Comparison of ENCODE assay signal across 8 cellular contexts in the genomic region with DNA sequence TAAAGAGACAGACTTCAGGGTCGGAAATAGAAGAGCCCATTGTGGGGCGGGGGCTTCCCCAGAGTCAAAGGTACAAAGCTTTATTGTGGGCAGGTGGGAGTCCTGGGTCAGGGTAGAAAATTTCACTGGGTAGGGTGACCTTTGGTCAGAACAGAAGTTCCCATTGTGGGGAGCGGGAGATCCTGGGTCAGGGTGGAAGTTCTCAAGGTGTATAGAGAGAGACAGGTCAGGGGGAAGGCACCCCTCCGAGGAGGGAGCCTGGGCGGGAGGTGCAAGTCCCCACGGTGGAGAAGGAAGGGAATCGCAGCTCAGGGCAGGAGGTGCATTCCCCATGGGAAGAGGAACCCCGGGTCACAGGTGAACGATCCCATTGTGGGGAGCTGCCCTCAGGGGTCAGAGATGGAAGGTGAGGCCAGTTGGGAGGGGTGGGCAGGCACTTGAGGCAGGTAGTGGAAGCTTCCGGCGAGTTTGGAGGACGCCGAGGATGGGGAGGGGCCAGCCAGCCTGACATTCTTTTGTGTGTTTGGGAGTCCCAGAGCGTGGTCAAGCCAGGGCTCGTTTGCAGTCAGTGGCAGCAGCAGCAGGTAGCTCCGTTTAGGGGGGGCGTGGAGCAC. TPM values are rescaled to one million over a fixed set of nuclear protein-coding genes. Genes with fewer than 3 reads are reported as not detected.
DNase-seq lines count a peak whose midpoint lies in the region; ATAC-seq lines count a peak whose summit lies in the region.

No MANE protein-coding gene starts in this region.

- H3K9ac ChIP-seq in BLaER1 (peak overlapping the region; percentile 87), mucosa of rectum (ENCODE audit: low read depth in 1 of 2, low read length in 2 of 2) (peak overlapping the region; percentile 77 to 87)

- H3K9me3 ChIP-seq in BLaER1 = no peaks in the 10 kb centered on the region
- no peaks in the 10 kb centered on the region for H3K9me3 ChIP-seq in T-helper 17 cell (ENCODE audit: control insufficient read depth, low read length, poor library complexity, severe bottlenecking)
- H3K9me3 ChIP-seq in mucosa of rectum (ENCODE audit: control insufficient read depth in 2 of 2, low read length in 2 of 2) = no peaks in the 10 kb centered on the region
- H3K9me3 ChIP-seq in aorta (ENCODE audit: control insufficient read depth, low read length) = no peaks in the 10 kb centered on the region

- peaks cover 28% of the 10 kb centered on the region for H3K4me1 Mint-ChIP-seq in T-helper 17 cell
- H3K4me1 Mint-ChIP-seq in effector memory CD8-positive, alpha-beta T cell (ENCODE audit: low read depth in 2 of 2) = peaks cover 24 to 27% of the 10 kb centered on the region in 2 donors

- intact Hi-C loops in aorta (cut with DNase I) = no loop called here

- H3K4me3 ChIP-seq in BLaER1 (peak overlapping the region; percentile 88), H7 (ENCODE audit: insufficient read depth, low read depth, low read length) (peak overlapping the region; percentile 65), mucosa of rectum (ENCODE audit: low read length in 2 of 2) (peak overlapping the region; percentile 72 to 91), aorta (ENCODE audit: low read length in 2 of 2) (peak overlapping the region; percentile 46 to 57)

- WGBS in aorta, 2 donors = 0% methylated on average over 17 of the region's 17 CpGs

- H3K4me2 ChIP-seq in BLaER1 = peak overlapping the region; percentile 94

- peak; percentile 44 for ATAC-seq in T-helper 17 cell
- peak; percentile 37 for ATAC-seq in effector memory CD8-positive, alpha-beta T cell (replicated peaks)
- no peak for ATAC-seq in aorta (ENCODE audit: low FRiP score)
- ATAC-seq in GM18868 (IDR thresholded peaks at IDR 0.05; ENCODE audit: unreplicated experiment) = no peak

- H3K4me3 Mint-ChIP-seq in T-helper 17 cell = peak overlapping the region; percentile 99
- peak overlapping the region; percentile 94 to 99 for H3K4me3 Mint-ChIP-seq in effector memory CD8-positive, alpha-beta T cell

- no peaks in the 10 kb centered on the region for H3K9me3 Mint-ChIP-seq in effector memory CD8-positive, alpha-beta T cell

- H3K27ac ChIP-seq in BLaER1 = peak overlapping the region; percentile 76
- peak overlapping the region; percentile 65 to 67 for H3K27ac ChIP-seq in mucosa of rectum (ENCODE audit: low read depth in 2 of 2, low read length in 2 of 2)
- H3K27ac ChIP-seq in aorta (ENCODE audit: low read depth in 1 of 2, low read length in 2 of 2) = no peak overlapping the region

- peaks cover 27% of the 10 kb centered on the region for H3K4me1 ChIP-seq in BLaER1
- peaks cover 26 to 35% of the 10 kb centered on the region in 2 donors for H3K4me1 ChIP-seq in mucosa of rectum (ENCODE audit: control insufficient read depth in 2 of 2, insufficient read depth in 2 of 2, low read length in 2 of 2)
- no peaks in the 10 kb centered on the region for H3K4me1 ChIP-seq in aorta (ENCODE audit: control insufficient read depth in 1 of 2, insufficient read depth in 2 of 2, low read length in 2 of 2)

- H3K36me3 ChIP-seq in BLaER1 (peaks cover 60% of the 10 kb centered on the region), H7 (replicated peaks; ENCODE audit: control insufficient read depth, insufficient read depth, low read length) (peaks cover 13% of the 10 kb centered on the region), mucosa of rectum (ENCODE audit: control insufficient read depth in 2 of 2, insufficient read depth in 2 of 2, low read length in 2 of 2) (peaks cover 26% of the 10 kb centered on the region in 2 donors), aorta (ENCODE audit: control insufficient read depth in 1 of 2, insufficient read depth in 2 of 2, low read length in 1 of 2) (peaks cover 0 to 6% of the 10 kb centered on the region in 2 donors)

- peak overlapping the region; percentile 97 for H3K27ac Mint-ChIP-seq in T-helper 17 cell
- peak overlapping the region; percentile 97 to 99 for H3K27ac Mint-ChIP-seq in effector memory CD8-positive, alpha-beta T cell

- no peaks in the 10 kb centered on the region for H3K27me3 ChIP-seq in BLaER1
- H3K27me3 ChIP-seq in H7 (ENCODE audit: control insufficient read depth, insufficient read depth, low read length) = no peaks in the 10 kb centered on the region
- no peaks in the 10 kb centered on the region for H3K27me3 ChIP-seq in mucosa of rectum (ENCODE audit: control insufficient read depth in 2 of 2, insufficient read depth in 2 of 2, low read length in 2 of 2)
- no peaks in the 10 kb centered on the region for H3K27me3 ChIP-seq in aorta (ENCODE audit: control insufficient read depth in 1 of 2, insufficient read depth in 2 of 2, low read length in 1 of 2)

- DNase-seq in H7 (peak; percentile 90), T-helper 17 cell (no peak), aorta (no peak), medulla oblongata (ENCODE audit: extremely low spot score) (no peak)
- peak in 1 of 3 experiments; percentile 29 for DNase-seq in effector memory CD8-positive, alpha-beta T cell

- peaks cover 6% of the 10 kb centered on the region for H3K36me3 Mint-ChIP-seq in T-helper 17 cell (ENCODE audit: low read depth)
- peaks cover 59% of the 10 kb centered on the region for H3K36me3 Mint-ChIP-seq in effector memory CD8-positive, alpha-beta T cell (ENCODE audit: insufficient read depth)

- H4K20me1 ChIP-seq in BLaER1 = peaks cover 16% of the 10 kb centered on the region

- no peaks in the 10 kb centered on the region for H3K27me3 Mint-ChIP-seq in T-helper 17 cell
- H3K27me3 Mint-ChIP-seq in effector memory CD8-positive, alpha-beta T cell = no peaks in the 10 kb centered on the region

RNA-seq across cellular contexts. Expression of gene LYPLA2, which starts 0.6 kb away (rescaled TPM):
- total RNA-seq in H7 (2014; rRNA removed; shearing (Covaris generic)) = 291 and 385 TPM in 2 replicates
- total RNA-seq in T-helper 17 cell (10 to 100 TPM; 52.1 to 57.1 TPM), aorta (10 to 100 TPM; 30.0 to 31.2 TPM)
- 10 to 100 TPM; 17.3 to 32.5 TPM for polyA plus RNA-seq in aorta

RNA-seq across cellular contexts. Expression of gene GALE, which starts 9.0 kb away (rescaled TPM):
- 72.0 and 103 TPM in 2 replicates for total RNA-seq in H7 (2014; rRNA removed; shearing (Covaris generic))
- 1 to 10 TPM; 9.1 to 9.5 TPM for total RNA-seq in T-helper 17 cell
- total RNA-seq in aorta = 10 to 100 TPM; 13.6 to 18.5 TPM
- 10 to 100 TPM in 1 of 2 donors, 1 to 10 TPM in 1; 9.9 to 23.2 TPM for polyA plus RNA-seq in aorta

RNA-seq across cellular contexts. Expression of gene PITHD1, which starts 13.3 kb away (rescaled TPM):
- 122 and 125 TPM in 2 replicates for total RNA-seq in H7 (2014; rRNA removed; shearing (Covaris generic))
- total RNA-seq in T-helper 17 cell (10 to 100 TPM; 67.8 to 80.6 TPM), aorta (10 to 100 TPM; 34.9 to 39.8 TPM)
- polyA plus RNA-seq in aorta = 10 to 100 TPM; 33.9 to 40.3 TPM

RNA-seq across cellular contexts. Expression of gene HMGCL, which starts 33.7 kb away (rescaled TPM):
- 35.8 and 53.1 TPM in 2 replicates for total RNA-seq in H7 (2014; rRNA removed; shearing (Covaris generic))
- total RNA-seq in T-helper 17 cell (10 to 100 TPM; 13.4 to 16.8 TPM), aorta (10 to 100 TPM; 22.4 to 36.8 TPM)
- polyA plus RNA-seq in aorta = 10 to 100 TPM; 30.9 to 35.2 TPM

RNA-seq across cellular contexts. Expression of gene ELOA, which starts 48.3 kb away (rescaled TPM):
- 54.0 and 55.4 TPM in 2 replicates for total RNA-seq in H7 (2014; rRNA removed; shearing (Covaris generic))
- total RNA-seq in T-helper 17 cell = 10 to 100 TPM; 34.7 to 39.7 TPM
- total RNA-seq in aorta = 10 to 100 TPM; 30.3 to 31.0 TPM
- polyA plus RNA-seq in aorta = 10 to 100 TPM; 11.8 to 14.0 TPM

Comparison
In these comparisons a context has a peak if more than half of its experiments do, and no peak if none do; other contexts are left out.
1. H3K27ac ChIP-seq: peak in BLaER1 (single experiment) and mucosa of rectum (2 of 2); none in aorta (0 of 2).
2. ATAC-seq: peak in T-helper 17 cell (single experiment) and effector memory CD8-positive, alpha-beta T cell (single experiment); none in aorta (single experiment) and GM18868 (single experiment).
3. Peak in every context shown above with its lines, with median percentiles within 50 percentile points of each other: H3K4me3 ChIP-seq.